ENCODE assay signal across 25 cellular contexts in the genomic region with DNA sequence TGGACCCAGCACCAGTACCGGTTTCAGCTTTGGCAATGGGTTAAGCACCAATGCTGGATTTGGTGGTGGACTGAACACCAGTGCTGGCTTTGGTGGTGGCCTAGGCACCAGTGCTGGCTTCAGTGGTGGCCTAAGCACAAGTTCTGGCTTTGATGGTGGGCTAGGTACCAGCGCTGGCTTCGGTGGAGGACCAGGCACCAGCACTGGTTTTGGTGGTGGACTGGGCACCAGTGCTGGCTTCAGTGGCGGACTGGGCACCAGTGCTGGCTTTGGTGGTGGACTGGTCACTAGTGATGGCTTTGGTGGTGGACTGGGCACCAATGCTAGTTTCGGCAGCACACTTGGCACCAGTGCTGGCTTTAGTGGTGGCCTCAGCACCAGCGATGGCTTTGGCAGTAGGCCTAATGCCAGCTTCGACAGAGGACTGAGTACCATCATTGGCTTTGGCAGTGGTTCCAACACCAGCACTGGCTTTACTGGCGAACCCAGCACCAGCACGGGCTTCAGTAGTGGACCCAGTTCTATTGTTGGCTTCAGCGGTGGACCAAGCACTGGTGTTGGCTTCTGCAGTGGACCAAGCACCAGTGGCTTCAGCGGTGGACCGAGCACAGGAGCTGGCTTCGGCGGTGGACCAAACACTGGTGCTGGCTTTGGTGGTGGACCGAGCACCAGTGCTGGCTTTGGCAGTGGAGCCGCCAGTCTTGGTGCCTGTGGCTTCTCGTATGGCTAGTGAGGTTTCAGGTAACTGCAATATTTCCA. TPM values are rescaled to one million over a fixed set of nuclear protein-coding genes. Genes with fewer than 3 reads are reported as not detected.
"Had no signal": no experiment of that assay in that cellular context is flagged by ENCODE, and none has a peak within 500 bp of the region (broad histone marks: within the 10 kb centered on the region; RNA-seq: fewer than 3 reads in every experiment).

No MANE protein-coding gene starts in this region.

- ATAC-seq: HepG2, Panc1, PC-3, Right ventricle myocardium inferior, SK-N-SH treated with all-trans-retinoic acid at 6 μM for 48 hours had no signal

- H3K27ac ChIP-seq: SJCRH30 had no signal

- DNase-seq: IMR-90, Karpas-422, KG1, MG63, NCI-H1092, NCI-H1105 treated with DMSO at 0.1 percent for 48 hours, NCI-H1417 treated with DMSO at 0.1 percent for 48 hours, NCI-H146, NCI-H1694 treated with DMSO at 0.1 percent for 48 hours, NCI-H1930, NCI-H2081, NCI-H2171, NCI-H226, NCI-H446, NCI-H510A, NCI-H524 treated with DMSO at 0.1 percent for 48 hours, NCI-H69, NCI-H774, PC-3, SHP77 treated with DMSO at 0.1 percent for 48 hours, SJCRH30 had no signal

RNA-seq across cellular contexts. Expression of a gene that starts 9.8 kb away (rescaled TPM):
- total RNA-seq: PC-3 had no signal
